18 cellular contexts compared by ENCODE assay signal in the genomic region with DNA sequence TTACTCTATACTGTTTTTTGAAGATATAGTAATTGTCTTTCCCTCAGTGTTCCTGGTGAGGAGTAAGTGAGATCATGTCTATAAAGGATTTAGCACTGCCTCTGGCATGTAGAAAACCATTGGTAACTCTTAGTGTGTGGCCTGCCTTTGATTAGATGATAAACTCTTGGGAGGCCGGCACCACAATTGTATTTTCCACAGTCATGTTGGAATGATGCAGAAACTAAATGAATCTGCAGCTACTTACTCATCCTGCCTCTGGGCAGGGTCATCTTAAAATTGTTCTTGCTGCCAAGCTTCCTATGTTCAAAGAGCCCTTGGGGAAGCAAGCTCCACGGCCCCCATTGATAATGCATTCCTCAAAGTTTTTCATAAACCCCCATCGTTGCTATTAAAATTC.
"Had no signal": no experiment of that assay in that cellular context is flagged by ENCODE, and none has a peak within 500 bp of the region (broad histone marks: within the 10 kb centered on the region; RNA-seq: fewer than 3 reads in every experiment).

No MANE protein-coding gene starts in this region.

- H3K4me3 ChIP-seq: coronary artery, gastrocnemius medialis, heart right ventricle, mucosa of descending colon, psoas muscle, spleen, tibial nerve had no signal

- H3K9me3 ChIP-seq: gastrocnemius medialis, mucosa of descending colon, neutrophil, psoas muscle had no signal

- DNase-seq: effector CD4-positive, alpha-beta T cell; gastrocnemius medialis; heart right ventricle; hypothalamus; kidney glomerular epithelial cell; mucosa of descending colon; naive thymus-derived CD8-positive, alpha-beta T cell; psoas muscle; spleen; stimulated activated CD4-positive, alpha-beta T cell treated with anti-CD3 and anti-CD28 coated beads, Interleukin-15, amount 100 ng/mL, for 24 hours; stimulated activated CD4-positive, alpha-beta T cell treated with anti-CD3 and anti-CD28 coated beads, Interleukin-1b, Interleukin-23, amount 100 ng/mL, for 48 hours; stimulated activated CD4-positive, alpha-beta T cell treated with anti-CD3 and anti-CD28 coated beads, Interleukin-4, amount 100 ng/mL, for 24 hours had no signal

- H3K27ac ChIP-seq: coronary artery, gastrocnemius medialis, heart right ventricle, neutrophil, psoas muscle, spleen, tibial nerve had no signal

- H3K36me3 ChIP-seq: gastrocnemius medialis, heart right ventricle, neutrophil, spleen, tibial nerve had no signal

- H3K4me3 Mint-ChIP-seq: naive thymus-derived CD8-positive, alpha-beta T cell; stimulated activated memory B cell treated with anti-CD40 and anti-IgM and Interleukin-4, amounts not matched to agents 10 μg/mL and 1 μg/mL and 100 μg/mL, for 72 hours; stimulated activated naive CD8-positive, alpha-beta T cell treated with anti-CD3 and anti-CD28 coated beads, Interleukin-15, Interleukin-2, amounts not matched to agents 100 ng/mL and 50 ng/mL, for 24 hours had no signal

- ATAC-seq: gastrocnemius medialis; heart right ventricle; mucosa of descending colon; naive thymus-derived CD8-positive, alpha-beta T cell; psoas muscle; sciatic nerve; stimulated activated memory B cell treated with anti-CD40 and anti-IgM and Interleukin-4, amounts not matched to agents 10 μg/mL and 1 μg/mL and 100 μg/mL, for 72 hours had no signal

- H3K4me1 ChIP-seq: gastrocnemius medialis, heart right ventricle, psoas muscle, spleen, tibial nerve had no signal

- H3K4me1 Mint-ChIP-seq: naive thymus-derived CD8-positive, alpha-beta T cell; stimulated activated memory B cell treated with anti-CD40 and anti-IgM and Interleukin-4, amounts not matched to agents 10 μg/mL and 1 μg/mL and 100 μg/mL, for 72 hours had no signal

- H3K27me3 Mint-ChIP-seq: stimulated activated memory B cell treated with anti-CD40 and anti-IgM and Interleukin-4, amounts not matched to agents 10 μg/mL and 1 μg/mL and 100 μg/mL, for 72 hours; stimulated activated naive CD8-positive, alpha-beta T cell treated with anti-CD3 and anti-CD28 coated beads, Interleukin-15, Interleukin-2, amounts not matched to agents 100 ng/mL and 50 ng/mL, for 24 hours had no signal

- H3K36me3 Mint-ChIP-seq: stimulated activated memory B cell treated with anti-CD40 and anti-IgM and Interleukin-4, amounts not matched to agents 10 μg/mL and 1 μg/mL and 100 μg/mL, for 72 hours had no signal

- H3K27me3 ChIP-seq: gastrocnemius medialis, heart right ventricle, neutrophil, spleen, tibial nerve had no signal

- H3K27ac Mint-ChIP-seq: naive thymus-derived CD8-positive, alpha-beta T cell; stimulated activated memory B cell treated with anti-CD40 and anti-IgM and Interleukin-4, amounts not matched to agents 10 μg/mL and 1 μg/mL and 100 μg/mL, for 72 hours; stimulated activated naive CD8-positive, alpha-beta T cell treated with anti-CD3 and anti-CD28 coated beads, Interleukin-15, Interleukin-2, amounts not matched to agents 100 ng/mL and 50 ng/mL, for 24 hours had no signal
